ENCODE assay signal across 10 cellular contexts in genomic region chr13:23160241-23161175, GRCh38. TPM values are rescaled to one million over a fixed set of nuclear protein-coding genes. Genes with fewer than 3 reads are reported as not detected.
A peak's percentile ranks its signal among the peaks of the same experiment; 100 is the strongest.
DNase-seq lines count a peak whose midpoint lies in the region; ATAC-seq, FAIRE-seq and TF ChIP-seq lines count a peak whose summit lies in the region.
"Had no signal": no experiment of that assay in that cellular context is flagged by ENCODE, and none has a peak within 500 bp of the region (broad histone marks: within the 10 kb centered on the region; RNA-seq: fewer than 3 reads in every experiment).

No MANE protein-coding gene starts in this region.

- no peak for ATAC-seq in thoracic aorta (ENCODE audit: insufficient number of reproducible peaks, low FRiP score, low read depth)
- no peak for ATAC-seq in GM21529 (IDR thresholded peaks at IDR 0.05; ENCODE audit: unreplicated experiment)
- ATAC-seq in HG03521 (IDR thresholded peaks at IDR 0.05; ENCODE audit: unreplicated experiment): no peak

- peaks cover 0 to 4% of the 10 kb centered on the region in 2 donors for H3K4me1 ChIP-seq in thoracic aorta (ENCODE audit: control insufficient read depth in 1 of 2, low read depth in 2 of 2)

- peak overlapping the region; percentile 27 for H3K4me3 ChIP-seq in bronchial epithelial cell (ENCODE audit: low read depth, low read length)
- peak overlapping the region; percentile 63 for H3K4me3 ChIP-seq in thoracic aorta
- H3K4me3 ChIP-seq: BLaER1 treated with 17β-estradiol and CSF1 and Interleukin-3, amounts not matched to agents 10 nM and 100 nM had no signal

- H3K27me3 ChIP-seq in bronchial epithelial cell (ENCODE audit: control insufficient read depth, insufficient read depth, low read length): no peaks in the 10 kb centered on the region
- H3K27me3 ChIP-seq in thoracic aorta (replicated peaks; ENCODE audit: insufficient read depth): no peaks in the 10 kb centered on the region
- H3K27me3 ChIP-seq: BLaER1 treated with 17β-estradiol and CSF1 and Interleukin-3, amounts not matched to agents 10 nM and 100 nM had no signal

- no peak for FAIRE-seq in bronchial epithelial cell (lab: Jason Lieb, UNC)
- FAIRE-seq: frontal cortex had no signal

- H3K36me3 ChIP-seq in bronchial epithelial cell (ENCODE audit: control insufficient read depth, insufficient read depth, low read length) (no peaks in the 10 kb centered on the region), thoracic aorta (no peaks in the 10 kb centered on the region)
- H3K36me3 ChIP-seq: BLaER1 treated with 17β-estradiol and CSF1 and Interleukin-3, amounts not matched to agents 10 nM and 100 nM had no signal

- TF ChIP-seq CTCF in bronchial epithelial cell (IDR thresholded peaks at IDR 0.05; ENCODE audit: insufficient read depth, low read length, severe bottlenecking): no peak
- no peak for TF ChIP-seq CTCF in thoracic aorta (IDR thresholded peaks at IDR 0.05)

- DNase-seq in NCI-H82 (lab: John Stamatoyannopoulos, UW) (peak; percentile 25), NCI-H82 treated with DMSO at 0.1 percent for 48 hours (lab: John Stamatoyannopoulos, UW; ENCODE audit: unreplicated experiment) (no peak), bronchial epithelial cell (ENCODE audit: low read depth) (no peak), left kidney (ENCODE audit: low read depth, low spot score) (peak; percentile 24), thoracic aorta (ENCODE audit: low spot score) (no peak), NCI-H510A (lab: John Stamatoyannopoulos, UW) (no peak)

- H3K9me3 ChIP-seq in thoracic aorta: no peaks in the 10 kb centered on the region

- peak overlapping the region in 1 of 2 donors; percentile 34 for H3K27ac ChIP-seq in thoracic aorta
- H3K27ac ChIP-seq: BLaER1 treated with 17β-estradiol and CSF1 and Interleukin-3, amounts not matched to agents 10 nM and 100 nM had no signal

RNA-seq across cellular contexts. Expression of gene SGCG, which starts 20.3 kb away (rescaled TPM):
- total RNA-seq in bronchial epithelial cell (1.2 and 2.1 TPM in 2 replicates), thoracic aorta (1 to 10 TPM; 2.0 to 3.4 TPM)

Comparison
In these comparisons a context has a peak if more than half of its experiments do, and no peak if none do; other contexts are left out.
1. DNase-seq: peak in NCI-H82 (single experiment) and left kidney (single experiment); none in NCI-H82 treated with DMSO at 0.1 percent for 48 hours (single experiment), bronchial epithelial cell (single experiment), thoracic aorta (single experiment) and NCI-H510A (single experiment).